19 cellular contexts compared by ENCODE assay signal in genomic region chr17:57487552-57487951, GRCh38.
A peak's percentile ranks its signal among the peaks of the same experiment; 100 is the strongest.
DNase-seq lines count a peak whose midpoint lies in the region; ATAC-seq, FAIRE-seq and TF ChIP-seq lines count a peak whose summit lies in the region.
"Had no signal": no experiment of that assay in that cellular context is flagged by ENCODE, and none has a peak within 500 bp of the region (broad histone marks: within the 10 kb centered on the region; RNA-seq: fewer than 3 reads in every experiment).

No MANE protein-coding gene starts in this region.

- no peaks in the 10 kb centered on the region for H3K79me2 ChIP-seq in K562 (ENCODE audit: control insufficient read depth, insufficient read depth, low read length)

- H3K27ac Mint-ChIP-seq in naive B cell, result peak overlapping the region in 5 of 6 donors; percentile 46 to 94 (median 64)
- H3K27ac Mint-ChIP-seq: activated naive CD4-positive, alpha-beta T cell treated with anti-CD3 and anti-CD28 coated beads, Interleukin-2, amount 50 U/mL, for 24 hours; T-cell had no signal

- peak overlapping the region in 4 of 11 experiments; percentile 25 to 67 (median 42); a peak in 2 of 22 replicates for H3K27ac ChIP-seq in BLaER1 treated with 17β-estradiol and CSF1 and Interleukin-3, amounts not matched to agents 10 nM and 100 nM
- no peak overlapping the region for H3K27ac ChIP-seq in K562 (ENCODE audit: extremely low read depth, low read depth, low read length)
- H3K27ac ChIP-seq: breast epithelium, left lung had no signal

- no peak for TF ChIP-seq POLR2A in K562 (conservative IDR thresholded peaks at IDR 0.05)

- H3K36me3 ChIP-seq in BLaER1 treated with 17β-estradiol and CSF1 and Interleukin-3, amounts not matched to agents 10 nM and 100 nM, result peaks cover 0 to 65% (median 13%) of the 10 kb centered on the region in 11 experiments; a peak in 10 of 22 replicates
- no peaks in the 10 kb centered on the region; the same call in 2 of the 3 replicates for H3K36me3 ChIP-seq in K562 (ENCODE audit: control insufficient read depth, insufficient read depth, low read length)
- H3K36me3 ChIP-seq: breast epithelium, left lung had no signal

- H3K36me3 Mint-ChIP-seq in naive B cell, result no peaks in the 10 kb centered on the region

- no peak for FAIRE-seq in K562 (lab: Jason Lieb, UNC)
- FAIRE-seq: D721Med had no signal

- peaks cover 34 to 98% (median 86%) of the 10 kb centered on the region in 10 experiments for H3K4me1 ChIP-seq in BLaER1 treated with 17β-estradiol and CSF1 and Interleukin-3, amounts not matched to agents 10 nM and 100 nM
- peaks cover 7 to 9% of the 10 kb centered on the region in 2 experiments for H3K4me1 ChIP-seq in K562 (replicated peaks in 1 of 2; ENCODE audit: control insufficient read depth in 2 of 2, insufficient read depth in 2 of 2, low read length in 2 of 2)

- peaks cover 0 to 64% (median 0%) of the 10 kb centered on the region in 11 experiments; a peak in 5 of 22 replicates for H4K20me1 ChIP-seq in BLaER1 treated with 17β-estradiol and CSF1 and Interleukin-3, amounts not matched to agents 10 nM and 100 nM
- peaks cover 24% of the 10 kb centered on the region; the same call in 1 of the 2 replicates for H4K20me1 ChIP-seq in K562 (replicated peaks; ENCODE audit: control insufficient read depth, insufficient read depth, low read length)

- DNase-seq in Jurkat, Clone E6-1 (ENCODE audit: low read depth, low spot score), result peak; percentile 86
- DNase-seq in K562 (ENCODE audit: extremely low read depth in 1 of 4, low spot score in 3 of 4) (no peak), naive B cell (no peak), NCI-H226 (no peak), SW 1271 (lab: John Stamatoyannopoulos, UW) (no peak)
- DNase-seq: effector memory CD4-positive, alpha-beta T cell; naive thymus-derived CD4-positive, alpha-beta T cell; NCI-H2081; NCI-H774; RPMI8226; stimulated activated CD4-positive, alpha-beta T cell treated with anti-CD3 and anti-CD28 coated beads, Interleukin-15, amount 100 ng/mL, for 24 hours; T-cell had no signal

- no peaks in the 10 kb centered on the region for H3K27me3 ChIP-seq in BLaER1 treated with 17β-estradiol and CSF1 and Interleukin-3, amounts not matched to agents 10 nM and 100 nM
- no peaks in the 10 kb centered on the region for H3K27me3 ChIP-seq in K562 (ENCODE audit: control insufficient read depth in 2 of 2, insufficient read depth in 2 of 2, low read length in 2 of 2)
- H3K27me3 ChIP-seq: breast epithelium, left lung had no signal

- 76% methylated on average over 5 of the region's 5 CpGs for WGBS in K562 (ENCODE audit: insufficient coverage, low coverage, missing lambda C conversion rate)

- H3K4me3 Mint-ChIP-seq in naive B cell, result peak overlapping the region in 3 of 8 donors; percentile 35 to 76 (median 51)
- H3K4me3 Mint-ChIP-seq: activated naive CD4-positive, alpha-beta T cell treated with anti-CD3 and anti-CD28 coated beads, Interleukin-2, amount 50 U/mL, for 24 hours; T-cell had no signal

- CTCF ChIA-PET in K562 (lab: Yijun Ruan, JAX; ENCODE audit: low intra/inter-chr PET ratio), result no interaction called here

- BruUV-seq in K562 (replicated peaks; lab: Mats Ljungman, UMichigan), result no TSS peak

- no peaks in the 10 kb centered on the region for H3K9me3 Mint-ChIP-seq in naive B cell
- H3K9me3 Mint-ChIP-seq: activated naive CD4-positive, alpha-beta T cell treated with anti-CD3 and anti-CD28 coated beads, Interleukin-2, amount 50 U/mL, for 24 hours; naive thymus-derived CD4-positive, alpha-beta T cell; T-cell had no signal

- no peaks in the 10 kb centered on the region for H3K27me3 Mint-ChIP-seq in naive B cell
- H3K27me3 Mint-ChIP-seq: activated naive CD4-positive, alpha-beta T cell treated with anti-CD3 and anti-CD28 coated beads, Interleukin-2, amount 50 U/mL, for 24 hours; naive thymus-derived CD4-positive, alpha-beta T cell; T-cell had no signal

- H3K9me3 ChIP-seq in BLaER1 treated with 17β-estradiol and CSF1 and Interleukin-3, amounts not matched to agents 10 nM and 100 nM (replicated peaks in 1 of 11), result no peaks in the 10 kb centered on the region
- H3K9me3 ChIP-seq in K562 (replicated peaks; ENCODE audit: control insufficient read depth, insufficient read depth, low read depth, low read length), result no peaks in the 10 kb centered on the region
- H3K9me3 ChIP-seq: breast epithelium, left lung had no signal

- no peak overlapping the region for H3K9ac ChIP-seq in BLaER1 treated with 17β-estradiol and CSF1 and Interleukin-3, amounts not matched to agents 10 nM and 100 nM
- no peak overlapping the region for H3K9ac ChIP-seq in K562 (ENCODE audit: insufficient read depth in 1 of 2, low read depth in 2 of 2, low read length in 2 of 2)

- ATAC-seq in K562 (no peak), naive B cell (ENCODE audit: low read depth in 2 of 2) (peak in 1 of 2 donors; percentile 15), GM18870 (IDR thresholded peaks at IDR 0.05; ENCODE audit: unreplicated experiment) (no peak), GM21390 (IDR thresholded peaks at IDR 0.05; ENCODE audit: unreplicated experiment) (no peak)

- intact Hi-C loops in K562 (cut with micrococcal nuclease), result no loop called here

- H3K4me2 ChIP-seq in BLaER1 treated with 17β-estradiol and CSF1 and Interleukin-3, amounts not matched to agents 10 nM and 100 nM, result peak overlapping the region; percentile 73 to 93 (median 85)
- no peak overlapping the region for H3K4me2 ChIP-seq in K562 (ENCODE audit: insufficient read depth, low read length)

- in situ Hi-C loops in K562 (cut with MboI), result no loop called here

- H2AFZ ChIP-seq in K562 (ENCODE audit: low read depth, low read length), result no peak overlapping the region

- no peak for TF ChIP-seq CTCF in K562 (IDR thresholded peaks at IDR 0.05 in 2 of 3, conservative IDR thresholded peaks at IDR 0.05 in 1 of 3; ENCODE audit: insufficient read depth in 2 of 3, low read depth in 1 of 3, low read length in 3 of 3)

- H3K9me1 ChIP-seq in K562 (ENCODE audit: control insufficient read depth, insufficient read depth, low read length), result no peaks in the 10 kb centered on the region

- no peak for TF ChIP-seq EP300 in K562 (IDR thresholded peaks at IDR 0.05; ENCODE audit: low read length)

- POLR2A ChIA-PET in K562 (lab: Yijun Ruan, JAX), result interaction anchor here (0.7 kb wide), 2 partner anchors 165 to 562 kb away, joined by 3 read pairs; no protein-coding TSS in a partner anchor

- peaks cover 48 to 89% (median 63%) of the 10 kb centered on the region in 3 donors for H3K4me1 Mint-ChIP-seq in naive B cell

- no peak for TF ChIP-seq RAD21 in K562 (CRISPR knock-in tag; conservative IDR thresholded peaks at IDR 0.05 in 1 of 2, IDR thresholded peaks at IDR 0.05 in 1 of 2)

- no peak overlapping the region for H3K4me3 ChIP-seq in BLaER1 treated with 17β-estradiol and CSF1 and Interleukin-3, amounts not matched to agents 10 nM and 100 nM
- no peak overlapping the region; the same call in 1 of the 2 replicates for H3K4me3 ChIP-seq in Jurkat, Clone E6-1 (ENCODE audit: low read length)
- no peak overlapping the region for H3K4me3 ChIP-seq in K562
- H3K4me3 ChIP-seq: breast epithelium, left lung had no signal

TF ChIP-seq in K562, 482 proteins besides CTCF, POLR2A, EP300 and RAD21:
- TF ChIP-seq RCOR1 (IDR thresholded peaks at IDR 0.05; ENCODE audit: borderline replicate concordance in 1 of 2, low read depth in 2 of 2, low read length in 2 of 2), result no peak
- TF ChIP-seq SPI1 (IDR thresholded peaks at IDR 0.05; ENCODE audit: borderline replicate concordance, low read depth, low read length), result 0 out of 2 replicates have a peak, but pooled peaks have one; percentile 6
TF ChIP-seq in K562: peak in this region for 1.
